12 cellular contexts compared by ENCODE assay signal in the genomic region with DNA sequence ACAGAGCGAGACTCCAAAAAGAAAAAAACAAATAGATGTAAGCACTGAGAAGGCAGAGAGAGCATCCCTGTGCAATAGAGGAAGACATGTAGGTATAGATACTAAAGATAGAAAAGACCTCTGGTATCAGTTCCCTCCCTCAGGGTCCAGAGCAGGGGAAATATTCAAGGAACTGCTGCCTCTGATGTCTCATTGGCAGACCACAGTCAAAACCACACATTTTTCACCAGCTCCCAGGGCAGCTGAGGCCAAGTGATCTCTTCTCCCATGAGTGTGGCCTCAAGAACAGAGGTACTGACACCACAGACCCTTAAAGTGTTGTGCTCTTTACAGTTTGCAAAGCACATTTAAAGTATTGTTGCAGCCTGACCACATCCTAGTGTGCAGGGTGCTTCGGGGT.
A peak's percentile ranks its signal among the peaks of the same experiment; 100 is the strongest.
DNase-seq lines count a peak whose midpoint lies in the region; ATAC-seq, FAIRE-seq and TF ChIP-seq lines count a peak whose summit lies in the region.
"Had no signal": no experiment of that assay in that cellular context is flagged by ENCODE, and none has a peak within 500 bp of the region (broad histone marks: within the 10 kb centered on the region; RNA-seq: fewer than 3 reads in every experiment).

No MANE protein-coding gene starts in this region.

- no peak overlapping the region for H3K4ac ChIP-seq in H1 (replicated peaks; ENCODE audit: insufficient read length, low read depth, low read length)

- no peak overlapping the region for H4K5ac ChIP-seq in H1 (ENCODE audit: insufficient read length, low read depth, low read length)

- no peaks in the 10 kb centered on the region for H3K9me3 Mint-ChIP-seq in T-cell

- FAIRE-seq in H1 (lab: Jason Lieb, UNC): no peak

- no peaks in the 10 kb centered on the region for H3K79me2 ChIP-seq in H1 (ENCODE audit: control insufficient read depth in 1 of 2, insufficient read depth in 2 of 2, low read length in 2 of 2)

- peak overlapping the region; percentile 57; the same call in 1 of the 2 replicates for H2BK20ac ChIP-seq in H1 (ENCODE audit: low read length)

- no peak overlapping the region for H3K14ac ChIP-seq in H1 (ENCODE audit: insufficient read length)

- H3K9me3 ChIP-seq in H1 (ENCODE audit: insufficient read depth in 2 of 2, low read depth in 1 of 2, low read length in 1 of 2) (no peaks in the 10 kb centered on the region), left ventricle myocardium inferior (replicated peaks) (no peaks in the 10 kb centered on the region)
- H3K9me3 ChIP-seq: right lobe of liver had no signal

- H3K27me3 ChIP-seq in H1 (replicated peaks in 1 of 4; ENCODE audit: control insufficient read depth in 3 of 4, extremely low read depth in 1 of 4, insufficient read depth in 3 of 4, low read length in 3 of 4) (0 out of 7 replicates have a peak, but pooled peaks cover 0 to 1% (median 0%) of the 10 kb centered on the region in 4 experiments), left ventricle myocardium inferior (ENCODE audit: low read depth) (peaks cover 66% of the 10 kb centered on the region)
- H3K27me3 ChIP-seq: right lobe of liver had no signal

- no peaks in the 10 kb centered on the region; the same call in 1 of the 2 replicates for H3K79me1 ChIP-seq in H1 (ENCODE audit: low read depth, low read length)

- no peak for TF ChIP-seq RAD21 in H1 (IDR thresholded peaks at IDR 0.05 in 1 of 2, conservative IDR thresholded peaks at IDR 0.05 in 1 of 2; ENCODE audit: low read depth in 2 of 2, low read length in 2 of 2)

- H2BK15ac ChIP-seq in H1 (ENCODE audit: low read length): 0 out of 2 replicates have a peak overlapping the region, but pooled peaks have one; percentile 54

- intact Hi-C loops in left ventricle myocardium inferior (cut with micrococcal nuclease): no loop called here

- no peak overlapping the region for H2AFZ ChIP-seq in H1 (ENCODE audit: low read length)

- H3K4me2 ChIP-seq in H1 (ENCODE audit: insufficient read depth in 1 of 2, low read depth in 2 of 2, low read length in 2 of 2): no peak overlapping the region
- H3K4me2 ChIP-seq: KMS-11 had no signal

- H2BK120ac ChIP-seq in H1 (replicated peaks; ENCODE audit: low read depth, low read length): no peak overlapping the region

- H2BK12ac ChIP-seq in H1 (ENCODE audit: low read depth, low read length): no peak overlapping the region; the same call in 1 of the 2 replicates

- H4K91ac ChIP-seq in H1 (replicated peaks; ENCODE audit: insufficient read length, low read length): peak overlapping the region; percentile 30

- TF ChIP-seq POLR2A in H1 (IDR thresholded peaks at IDR 0.05; ENCODE audit: control extremely low read depth in 1 of 2, low read depth in 2 of 2, low read length in 2 of 2): no peak

- no peak overlapping the region for H3K9ac ChIP-seq in H1 (replicated peaks in 1 of 4; ENCODE audit: extremely low read depth in 1 of 4, low read depth in 3 of 4, low read length in 3 of 4)
- H3K9ac ChIP-seq: KMS-11 had no signal

- H2BK5ac ChIP-seq in H1 (ENCODE audit: low read depth, low read length): no peak overlapping the region

- H3K36me3 ChIP-seq in H1 (ENCODE audit: control insufficient read depth in 2 of 4, insufficient read depth in 4 of 4, low read length in 3 of 4): no peaks in the 10 kb centered on the region; a peak in 1 of 8 replicates
- no peaks in the 10 kb centered on the region for H3K36me3 ChIP-seq in left ventricle myocardium inferior
- H3K36me3 ChIP-seq: right lobe of liver had no signal

- DNase-seq in H1 (ENCODE audit: low read depth in 1 of 2, low spot score in 2 of 2) (no peak), left ventricle myocardium inferior (no peak), T-cell (no peak), medulla oblongata (ENCODE audit: extremely low spot score) (no peak)
- DNase-seq: NCI-H526 treated with DMSO at 0.1 percent for 48 hours, right lobe of liver had no signal

- H2AK5ac ChIP-seq in H1 (ENCODE audit: low read depth, low read length): no peak overlapping the region

- no peak overlapping the region for H3K18ac ChIP-seq in H1 (ENCODE audit: extremely low read depth, low read length)

- H4K20me1 ChIP-seq in H1 (replicated peaks in 1 of 2; ENCODE audit: control insufficient read depth in 1 of 2, insufficient read depth in 2 of 2, low read length in 2 of 2): no peaks in the 10 kb centered on the region

- H3K4me1 ChIP-seq in H1 (replicated peaks in 1 of 4; ENCODE audit: control insufficient read depth in 3 of 4, insufficient read depth in 4 of 4, low read length in 3 of 4) (peaks cover 16 to 41% (median 35%) of the 10 kb centered on the region in 4 experiments), left ventricle myocardium inferior (no peaks in the 10 kb centered on the region)
- H3K4me1 ChIP-seq: right lobe of liver had no signal

- H3K56ac ChIP-seq in H1 (replicated peaks; ENCODE audit: insufficient read length, low read depth, low read length): no peak overlapping the region

- H3K27ac ChIP-seq in H1 (ENCODE audit: low read depth, low read length): no peak overlapping the region
- no peak overlapping the region for H3K27ac ChIP-seq in left ventricle myocardium inferior (replicated peaks)
- H3K27ac ChIP-seq: C4-2B, KMS-11, right lobe of liver had no signal

- H3K4me3 Mint-ChIP-seq in T-cell: no peak overlapping the region

- H4K8ac ChIP-seq in H1 (ENCODE audit: extremely low read depth, insufficient read depth, low read length): no peak overlapping the region

- TF ChIP-seq EP300 in H1 (IDR thresholded peaks at IDR 0.05; ENCODE audit: borderline replicate concordance in 1 of 2, low read depth in 2 of 2, low read length in 2 of 2): no peak

- H3K4me3 ChIP-seq in H1 (ENCODE audit: extremely low read depth in 1 of 4, insufficient read depth in 2 of 4, low read depth in 3 of 4, low read length in 4 of 4) (no peak overlapping the region), left ventricle myocardium inferior (no peak overlapping the region)
- H3K4me3 ChIP-seq: right lobe of liver had no signal

- H3K36me3 Mint-ChIP-seq in T-cell: no peaks in the 10 kb centered on the region

- H3K27ac Mint-ChIP-seq in T-cell: no peak overlapping the region

- no peak overlapping the region for H3K23ac ChIP-seq in H1 (ENCODE audit: insufficient read length)

- peaks cover 0 to 7% of the 10 kb centered on the region in 2 donors for H3K27me3 Mint-ChIP-seq in T-cell

- CTCF ChIA-PET in H1 (lab: Charles Lee; ENCODE audit: partially characterized antibody): interaction anchor here (0.6 to 31.3 kb wide), 4 partner anchors 9 to 648 kb away, joined by 4 to 1023 read pairs (median 34); no protein-coding TSS in a partner anchor
- CTCF ChIA-PET in T-cell (lab: Charles Lee): no interaction called here

- no peaks in the 10 kb centered on the region for H3K4me1 Mint-ChIP-seq in T-cell

- ATAC-seq in GM18502 (IDR thresholded peaks at IDR 0.05; ENCODE audit: poor library complexity, unreplicated experiment) (peak; percentile 87), GM21717 (IDR thresholded peaks at IDR 0.05; ENCODE audit: unreplicated experiment) (peak; percentile 79), HG03520 (IDR thresholded peaks at IDR 0.05; ENCODE audit: unreplicated experiment) (peak; percentile 52), T-cell (replicated peaks in 1 of 4) (no peak), GM19324 (IDR thresholded peaks at IDR 0.05; ENCODE audit: low FRiP score, unreplicated experiment) (no peak)
- ATAC-seq: right lobe of liver had no signal

- POLR2A ChIA-PET in H1 (lab: Charles Lee; ENCODE audit: partially characterized antibody): interaction anchor here (1.2 kb wide), 1 partner anchor 9 kb away, joined by 3 read pairs; no protein-coding TSS in a partner anchor
- POLR2A ChIA-PET in T-cell (lab: Charles Lee): no interaction called here

- no peak for TF ChIP-seq CTCF in H1 (IDR thresholded peaks at IDR 0.05; ENCODE audit: control extremely low read depth in 1 of 3, insufficient read depth in 1 of 3, low read depth in 1 of 3, low read length in 3 of 3)
- TF ChIP-seq CTCF in left ventricle myocardium inferior (IDR thresholded peaks at IDR 0.05; ENCODE audit: borderline replicate concordance): no peak

- WGBS in H1 (ENCODE audit: extremely low coverage in 1 of 2, insufficient coverage in 1 of 2, insufficient read length in 1 of 2, insufficient replicate concordance in 2 of 2, low coverage in 1 of 2, low lambda C conversion rate in 2 of 2, missing lambda C conversion rate in 1 of 2), 2 experiments: 86% methylated on average over 2 of the region's 2 CpGs; no CpG with 5 or more reads in 1 of the 2 experiments

- H3K23me2 ChIP-seq in H1 (ENCODE audit: low read depth, low read length): no peaks in the 10 kb centered on the region

TF ChIP-seq in H1, 55 proteins besides CTCF, POLR2A, EP300 and RAD21:
- TF ChIP-seq, protein P1, sequence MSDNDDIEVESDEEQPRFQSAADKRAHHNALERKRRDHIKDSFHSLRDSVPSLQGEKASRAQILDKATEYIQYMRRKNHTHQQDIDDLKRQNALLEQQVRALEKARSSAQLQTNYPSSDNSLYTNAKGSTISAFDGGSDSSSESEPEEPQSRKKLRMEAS (IDR thresholded peaks at IDR 0.05): no peak
- TF ChIP-seq JUN (IDR thresholded peaks at IDR 0.05; ENCODE audit: low read depth, low read length): no peak
- no peak for TF ChIP-seq CHD1 (IDR thresholded peaks at IDR 0.05; ENCODE audit: low read depth, low read length)
- no peak for TF ChIP-seq EGR1 (IDR thresholded peaks at IDR 0.05; ENCODE audit: borderline replicate concordance, low read depth, low read length)
- no peak for TF ChIP-seq KDM5A (IDR thresholded peaks at IDR 0.05; ENCODE audit: low read length)
- TF ChIP-seq TBP (IDR thresholded peaks at IDR 0.05; ENCODE audit: low read depth, low read length): no peak
- TF ChIP-seq RXRA (IDR thresholded peaks at IDR 0.05; ENCODE audit: insufficient read depth, low read depth, low read length): no peak
- TF ChIP-seq, protein P2, sequence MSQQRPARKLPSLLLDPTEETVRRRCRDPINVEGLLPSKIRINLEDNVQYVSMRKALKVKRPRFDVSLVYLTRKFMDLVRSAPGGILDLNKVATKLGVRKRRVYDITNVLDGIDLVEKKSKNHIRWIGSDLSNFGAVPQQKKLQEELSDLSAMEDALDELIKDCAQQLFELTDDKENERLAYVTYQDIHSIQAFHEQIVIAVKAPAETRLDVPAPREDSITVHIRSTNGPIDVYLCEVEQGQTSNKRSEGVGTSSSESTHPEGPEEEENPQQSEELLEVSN (IDR thresholded peaks at IDR 0.05): no peak
- TF ChIP-seq ZNF274 (IDR thresholded peaks at IDR 0.05; ENCODE audit: borderline replicate concordance, extremely low read depth, low read length): no peak
- no peak for TF ChIP-seq BRCA1 (IDR thresholded peaks at IDR 0.05; ENCODE audit: low read depth, low read length)
- TF ChIP-seq TCF12 (IDR thresholded peaks at IDR 0.05; ENCODE audit: low read depth, low read length): no peak
- TF ChIP-seq CBX8 (IDR thresholded peaks at IDR 0.05; ENCODE audit: borderline replicate concordance, low read depth, low read length): no peak
- TF ChIP-seq SIX5 (IDR thresholded peaks at IDR 0.05; ENCODE audit: low read depth, low read length): no peak
- TF ChIP-seq NRF1 (IDR thresholded peaks at IDR 0.05; ENCODE audit: low read depth, low read length): no peak
- no peak for TF ChIP-seq SAP30 (IDR thresholded peaks at IDR 0.05; ENCODE audit: insufficient read depth, insufficient replicate concordance, low read length)

Comparison
In these comparisons a context has a peak if more than half of its experiments do, and no peak if none do; other contexts are left out.
1. ATAC-seq: peak in GM18502 (single experiment), GM21717 (single experiment) and HG03520 (single experiment); none in T-cell (0 of 4) and GM19324 (single experiment).